Comparison of ENCODE assay signal across 7 cellular contexts in genomic region chr2:10120938-10121574, GRCh38. TPM values are rescaled to one million over a fixed set of nuclear protein-coding genes. Genes with fewer than 3 reads are reported as not detected.
DNase-seq lines count a peak whose midpoint lies in the region; ATAC-seq, FAIRE-seq and TF ChIP-seq lines count a peak whose summit lies in the region.

No MANE protein-coding gene starts in this region.

- H3K27me3 ChIP-seq in Loucy (ENCODE audit: insufficient read depth, low read length, poor library complexity, severe bottlenecking) (no peaks in the 10 kb centered on the region), adrenal gland (peaks cover 11% of the 10 kb centered on the region), HepG2 (ENCODE audit: control insufficient read depth in 1 of 2, insufficient read depth in 2 of 2, low read length in 2 of 2) (no peaks in the 10 kb centered on the region)

- H2AFZ ChIP-seq in Loucy (ENCODE audit: low read length) (no peak overlapping the region), HepG2 (ENCODE audit: low read length) (no peak overlapping the region)

- no peak for ATAC-seq in HepG2
- ATAC-seq in GM21423 (IDR thresholded peaks at IDR 0.05; ENCODE audit: unreplicated experiment): no peak
- no peak for ATAC-seq in GM18907 (IDR thresholded peaks at IDR 0.05; ENCODE audit: unreplicated experiment)

- H4K20me1 ChIP-seq in Loucy (ENCODE audit: insufficient read depth, low read length, poor library complexity, severe bottlenecking): peaks cover 32% of the 10 kb centered on the region
- H4K20me1 ChIP-seq in HepG2 (ENCODE audit: insufficient read depth, low read length): no peaks in the 10 kb centered on the region

- H3K9ac ChIP-seq in Loucy (ENCODE audit: low read depth, low read length, poor library complexity, severe bottlenecking) (peak overlapping the region; percentile 93), HepG2 (ENCODE audit: insufficient read depth, low read depth, low read length) (peak overlapping the region; percentile 93)

- CTCF ChIA-PET in HepG2 (lab: Yijun Ruan, JAX; ENCODE audit: low intra/inter-chr PET ratio, low total read pairs): no interaction called here

- BruUV-seq in HepG2 (replicated peaks; lab: Mats Ljungman, UMichigan): no TSS peak

- H3K4me1 ChIP-seq in Loucy (ENCODE audit: insufficient read depth, low read length, poor library complexity, severe bottlenecking): peaks cover 44% of the 10 kb centered on the region
- H3K4me1 ChIP-seq in adrenal gland (replicated peaks in 1 of 2): peaks cover 6 to 25% of the 10 kb centered on the region in 2 donors
- peaks cover 65% of the 10 kb centered on the region for H3K4me1 ChIP-seq in HepG2 (ENCODE audit: insufficient read depth, low read length)

- peak overlapping the region; percentile 90 for H3K4me3 ChIP-seq in GM12865 (ENCODE audit: low read depth, low read length)
- H3K4me3 ChIP-seq in Loucy (ENCODE audit: low read length, poor library complexity, severe bottlenecking): peak overlapping the region; percentile 83
- H3K4me3 ChIP-seq in adrenal gland: peak overlapping the region in 2 of 4 donors; percentile 46 to 76
- peak overlapping the region; percentile 70 to 99 (median 93) for H3K4me3 ChIP-seq in HepG2 (replicated peaks in 1 of 3; ENCODE audit: insufficient read depth in 1 of 3, low read depth in 2 of 3, low read length in 3 of 3)

- DNase-seq in GM12865 (ENCODE audit: low read depth): peak; percentile 64
- DNase-seq in adrenal gland: no peak
- peak; percentile 72 for DNase-seq in HepG2 (ENCODE audit: low spot score)
- no peak for DNase-seq in occipital lobe (lab: John Stamatoyannopoulos, UW)

- in situ Hi-C loops in HepG2 (cut with HindIII; ENCODE audit: extremely low pct_ligation_motif_present, low pct_unique_long_range_greater_than_20kb): loop anchor here (5.0 kb wide), 1 partner anchor 316 kb away; no protein-coding TSS in a partner anchor

- H3K79me2 ChIP-seq in Loucy (ENCODE audit: insufficient read depth, low read length) (peaks cover 71% of the 10 kb centered on the region), HepG2 (ENCODE audit: insufficient read depth, low read length) (peaks cover 40% of the 10 kb centered on the region)

- TF ChIP-seq CTCF in GM12865 (IDR thresholded peaks at IDR 0.05; ENCODE audit: insufficient read depth, low read depth, low read length, missing control alignments) (no peak), Loucy (conservative IDR thresholded peaks at IDR 0.05; ENCODE audit: low read length) (no peak), adrenal gland (IDR thresholded peaks at IDR 0.05) (no peak), HepG2 (CRISPR knock-in tag; IDR thresholded peaks at IDR 0.05) (no peak)

- no peak for TF ChIP-seq EP300 in HepG2 (IDR thresholded peaks at IDR 0.05; ENCODE audit: low read depth in 2 of 2, low read length in 2 of 2)
- no peak for TF ChIP-seq EP300 in HepG2 (CRISPR knock-in tag; IDR thresholded peaks at IDR 0.05; ENCODE audit: borderline replicate concordance)

- H3K4me2 ChIP-seq in Loucy (ENCODE audit: low read depth, low read length, poor library complexity, severe bottlenecking) (peak overlapping the region; percentile 80), HepG2 (ENCODE audit: low read depth, low read length) (peak overlapping the region; percentile 98)

- H3F3A ChIP-seq in Loucy (ENCODE audit: low read depth): peaks cover 10% of the 10 kb centered on the region

- intact Hi-C loops in adrenal gland (cut with DNase I) (loop anchor here (5.0 to 10.0 kb wide), 2 partner anchors 291 to 544 kb away; no protein-coding TSS in a partner anchor), HepG2 (cut with micrococcal nuclease; ENCODE audit: unreplicated experiment) (loop anchor here (1.0 to 10.0 kb wide), 4 partner anchors 49 to 284 kb away; partner anchors contain the start of gene GRHL1)

- TF ChIP-seq POLR2A in adrenal gland (IDR thresholded peaks at IDR 0.05): no peak
- TF ChIP-seq POLR2A in HepG2 (IDR thresholded peaks at IDR 0.05; ENCODE audit: insufficient read depth in 1 of 2, low read depth in 2 of 2, low read length in 2 of 2): peak in 1 of 2 experiments; percentile 2; a peak in 2 of 4 replicates

- TF ChIP-seq RAD21 in HepG2 (CRISPR knock-in tag; IDR thresholded peaks at IDR 0.05): no peak

- H3K27ac ChIP-seq in adrenal gland (peak overlapping the region in 3 of 5 donors; percentile 22 to 85 (median 70)), HepG2 (ENCODE audit: extremely low read length, insufficient read depth, low read length) (peak overlapping the region; percentile 92)

- no peaks in the 10 kb centered on the region for H3K9me2 ChIP-seq in Loucy (replicated peaks; ENCODE audit: low read depth, low read length)

- WGBS in adrenal gland, 4 donors: 37 to 53% (median 50%) methylated on average over 9 of the region's 9 CpGs
- WGBS in HepG2 (ENCODE audit: low lambda C conversion rate): 4% methylated on average over 9 of the region's 9 CpGs

- peaks cover 12% of the 10 kb centered on the region for H3K36me3 ChIP-seq in Loucy (ENCODE audit: insufficient read depth, low read length)
- no peaks in the 10 kb centered on the region for H3K36me3 ChIP-seq in adrenal gland (replicated peaks in 1 of 2)
- H3K36me3 ChIP-seq in HepG2 (replicated peaks in 1 of 2; ENCODE audit: control insufficient read depth in 1 of 2, insufficient read depth in 2 of 2, low read length in 2 of 2): peaks cover 4 to 11% of the 10 kb centered on the region in 2 experiments

- POLR2A ChIA-PET in HepG2 (lab: Yijun Ruan, JAX): interaction anchor here (0.8 to 1.1 kb wide), 2 partner anchors 277 to 328 kb away, joined by 3 read pairs; partner anchors contain the start of gene TAF1B

- no peaks in the 10 kb centered on the region for H3K9me3 ChIP-seq in Loucy (ENCODE audit: insufficient read depth, low read depth, low read length)
- no peaks in the 10 kb centered on the region for H3K9me3 ChIP-seq in adrenal gland (replicated peaks in 1 of 3)
- H3K9me3 ChIP-seq in HepG2 (ENCODE audit: low read length): no peaks in the 10 kb centered on the region

- FAIRE-seq in HepG2 (lab: Jason Lieb, UNC): no peak

RNA-seq across cellular contexts. Expression of gene RRM2, which starts 1.5 kb away (rescaled TPM):
- 1 to 10 TPM; 2.0 to 6.5 (median 3.8) TPM for total RNA-seq in adrenal gland
- 1 to 10 TPM in 2 of 3 donors, under 1 TPM in 1; 0.67 to 7.5 (median 2.9) TPM for polyA plus RNA-seq in adrenal gland
- total RNA-seq in HepG2 (2016; rRNA removed; fragmentation: Illumina TruSeq; extraction: Trizol): 150 and 191 TPM in 2 replicates
- total RNA-seq in HepG2 (2016; cell fraction: cytosol; rRNA removed; fragmentation: Illumina TruSeq; extraction: Trizol; ENCODE audit: low read depth): 37.8 and 48.5 TPM in 2 replicates
- 147 and 157 TPM in 2 replicates for total RNA-seq in HepG2 (2016; cell fraction: insoluble cytoplasmic fraction; rRNA removed; fragmentation: Illumina TruSeq; extraction: Trizol)
- total RNA-seq in HepG2 (2016; cell fraction: membrane; rRNA removed; fragmentation: Illumina TruSeq; extraction: Trizol): 80.6 and 88.9 TPM in 2 replicates
- total RNA-seq in HepG2 (2016; cell fraction: nucleus; rRNA removed; fragmentation: Illumina TruSeq; extraction: Trizol): 128 and 140 TPM in 2 replicates
- polyA plus RNA-seq in HepG2 (2011; rRNA removed): 15.2 and 31.3 TPM in 2 replicates
- 16.4 and 33.9 TPM in 2 replicates for polyA plus RNA-seq in HepG2 (2011; cell fraction: cytosol; rRNA removed)
- 56.9 and 85.9 TPM in 2 replicates for polyA plus RNA-seq in HepG2 (2011; cell fraction: nucleus; rRNA removed)
- 28.1 and 60.7 TPM in 2 replicates for polyA plus RNA-seq in HepG2 (2012)
- 43.8 and 46.7 TPM in 2 replicates for polyA plus RNA-seq in HepG2 (2016; cell fraction: cytosol; fragmentation: Illumina TruSeq; extraction: Trizol; ENCODE audit: low read depth)
- 194 and 228 TPM in 2 replicates for polyA plus RNA-seq in HepG2 (2016; cell fraction: insoluble cytoplasmic fraction; fragmentation: Illumina TruSeq; extraction: Trizol; ENCODE audit: low read depth)
- 51.9 and 53.7 TPM in 2 replicates for polyA plus RNA-seq in HepG2 (2016; cell fraction: membrane; fragmentation: Illumina TruSeq; extraction: Trizol; ENCODE audit: low read depth)
- 138 and 141 TPM in 2 replicates for polyA plus RNA-seq in HepG2 (2016; cell fraction: nucleus; fragmentation: Illumina TruSeq; extraction: Trizol; ENCODE audit: insufficient read depth, low read depth)
- polyA minus RNA-seq in HepG2 (2011; rRNA and poly(A)+ RNA removed; ENCODE audit: low replicate concordance): 59.0 and 93.0 TPM in 2 replicates
- polyA minus RNA-seq in HepG2 (2011; cell fraction: cytosol; rRNA and poly(A)+ RNA removed): 42.2 and 50.2 TPM in 2 replicates
- polyA minus RNA-seq in HepG2 (2011; cell fraction: nucleus; rRNA and poly(A)+ RNA removed): 47.4 and 63.0 TPM in 2 replicates
- 4.8 TPM for total RNA-seq in occipital lobe

RNA-seq across cellular contexts. Expression of gene CYS1, which starts 40.8 kb away (rescaled TPM):
- total RNA-seq in adrenal gland: 1 to 10 TPM in 6 of 8 donors, under 1 TPM in 2; 0.18 to 3.6 (median 1.6) TPM
- polyA plus RNA-seq in adrenal gland: 1 to 10 TPM in 1 of 3 donors, under 1 TPM in 2; 0.05 to 1.1 (median 0.48) TPM
- total RNA-seq in HepG2 (2016; rRNA removed; fragmentation: Illumina TruSeq; extraction: Trizol): not detected in 2 replicates
- total RNA-seq in HepG2 (2016; cell fraction: cytosol; rRNA removed; fragmentation: Illumina TruSeq; extraction: Trizol; ENCODE audit: low read depth): 0.09 TPM in 1 of 2 replicates, not detected in the other
- total RNA-seq in HepG2 (2016; cell fraction: insoluble cytoplasmic fraction; rRNA removed; fragmentation: Illumina TruSeq; extraction: Trizol): not detected in 2 replicates
- 0.14 TPM in 1 of 2 replicates, not detected in the other for total RNA-seq in HepG2 (2016; cell fraction: membrane; rRNA removed; fragmentation: Illumina TruSeq; extraction: Trizol)
- total RNA-seq in HepG2 (2016; cell fraction: nucleus; rRNA removed; fragmentation: Illumina TruSeq; extraction: Trizol): not detected in 2 replicates
- 0.04 TPM in 2 replicates for polyA plus RNA-seq in HepG2 (2011; rRNA removed)
- 0.04 and 0.12 TPM in 2 replicates for polyA plus RNA-seq in HepG2 (2011; cell fraction: cytosol; rRNA removed)
- 0.03 TPM in 1 of 2 replicates, not detected in the other for polyA plus RNA-seq in HepG2 (2011; cell fraction: nucleus; rRNA removed)
- polyA plus RNA-seq in HepG2 (2012): 0.13 TPM in 1 of 2 replicates, not detected in the other
- polyA plus RNA-seq in HepG2 (2016; cell fraction: cytosol; fragmentation: Illumina TruSeq; extraction: Trizol; ENCODE audit: low read depth): not detected in 2 replicates
- polyA plus RNA-seq in HepG2 (2016; cell fraction: insoluble cytoplasmic fraction; fragmentation: Illumina TruSeq; extraction: Trizol; ENCODE audit: low read depth): not detected in 2 replicates
- polyA plus RNA-seq in HepG2 (2016; cell fraction: membrane; fragmentation: Illumina TruSeq; extraction: Trizol; ENCODE audit: low read depth): not detected in 2 replicates
- polyA plus RNA-seq in HepG2 (2016; cell fraction: nucleus; fragmentation: Illumina TruSeq; extraction: Trizol; ENCODE audit: insufficient read depth, low read depth): not detected in 2 replicates
- 0.16 TPM in 1 of 2 replicates, not detected in the other for polyA minus RNA-seq in HepG2 (2011; rRNA and poly(A)+ RNA removed; ENCODE audit: low replicate concordance)
- not detected in 2 replicates for polyA minus RNA-seq in HepG2 (2011; cell fraction: cytosol; rRNA and poly(A)+ RNA removed)
- not detected in 2 replicates for polyA minus RNA-seq in HepG2 (2011; cell fraction: nucleus; rRNA and poly(A)+ RNA removed)
- total RNA-seq in occipital lobe: 2.0 TPM

Comparison
In these comparisons a context has a peak if more than half of its experiments do, and no peak if none do; other contexts are left out.
1. DNase-seq: peak in GM12865 (single experiment) and HepG2 (single experiment); none in adrenal gland (0 of 7) and occipital lobe (single experiment).